3 cellular contexts compared by ENCODE assay signal in the genomic region with DNA sequence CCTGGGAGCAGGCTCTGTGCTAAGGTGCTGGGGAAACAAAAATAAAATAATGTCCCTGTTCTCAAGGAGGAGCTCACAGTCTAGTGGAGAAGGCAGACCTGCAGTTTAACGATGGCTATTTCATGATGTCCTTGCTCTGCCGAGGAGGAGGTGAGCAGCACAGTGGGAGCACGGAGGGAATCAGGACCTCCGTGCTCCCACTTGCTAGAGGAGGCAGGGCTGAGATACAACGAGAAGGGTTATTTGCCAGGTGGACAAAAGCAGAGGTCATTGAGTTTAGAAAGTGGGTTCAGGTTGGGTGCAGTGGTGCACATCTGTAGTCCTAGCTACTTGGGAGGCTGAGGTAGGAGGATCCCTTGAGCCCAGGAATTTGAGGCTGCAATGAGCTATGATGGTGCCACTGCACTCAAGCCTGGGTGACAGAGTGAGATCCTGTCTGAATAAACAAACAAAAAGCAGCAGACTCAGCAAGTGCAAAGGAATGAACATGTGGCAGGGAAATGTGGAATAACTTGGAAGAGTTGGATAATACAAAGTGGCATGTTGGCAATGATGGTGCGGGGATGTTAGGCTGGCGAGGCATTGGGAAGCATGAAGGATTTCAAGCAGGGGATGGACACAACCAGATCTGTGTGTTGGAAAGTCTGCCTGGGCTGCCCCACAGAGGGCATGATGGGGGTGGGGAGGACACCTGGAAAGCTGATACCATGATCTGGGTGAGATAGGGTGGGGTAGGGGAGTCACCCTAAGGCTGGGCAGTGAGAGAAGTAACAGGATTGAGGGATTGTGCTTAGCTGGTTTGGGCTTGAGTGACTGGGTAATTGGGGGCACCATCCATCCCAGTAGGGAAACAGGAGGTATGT.
TF ChIP-seq lines count a peak whose summit lies in the region.

No MANE protein-coding gene starts in this region.

TF ChIP-seq in SK-N-SH, 30 proteins besides CTCF, POLR2A, EP300 and RAD21:
- TF ChIP-seq, protein P1, sequence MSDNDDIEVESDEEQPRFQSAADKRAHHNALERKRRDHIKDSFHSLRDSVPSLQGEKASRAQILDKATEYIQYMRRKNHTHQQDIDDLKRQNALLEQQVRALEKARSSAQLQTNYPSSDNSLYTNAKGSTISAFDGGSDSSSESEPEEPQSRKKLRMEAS (IDR thresholded peaks at IDR 0.05; ENCODE audit: low read depth): no peak
- TF ChIP-seq TCF12 (IDR thresholded peaks at IDR 0.05): peak; percentile 7; the same call in 1 of the 2 replicates
TF ChIP-seq in SK-N-SH: peak in this region for 1.

TF ChIP-seq in SK-N-SH treated with all-trans-retinoic acid at 6 μM for 48 hours, 23 proteins besides CTCF, POLR2A, EP300 and RAD21:
- TF ChIP-seq, protein P2, sequence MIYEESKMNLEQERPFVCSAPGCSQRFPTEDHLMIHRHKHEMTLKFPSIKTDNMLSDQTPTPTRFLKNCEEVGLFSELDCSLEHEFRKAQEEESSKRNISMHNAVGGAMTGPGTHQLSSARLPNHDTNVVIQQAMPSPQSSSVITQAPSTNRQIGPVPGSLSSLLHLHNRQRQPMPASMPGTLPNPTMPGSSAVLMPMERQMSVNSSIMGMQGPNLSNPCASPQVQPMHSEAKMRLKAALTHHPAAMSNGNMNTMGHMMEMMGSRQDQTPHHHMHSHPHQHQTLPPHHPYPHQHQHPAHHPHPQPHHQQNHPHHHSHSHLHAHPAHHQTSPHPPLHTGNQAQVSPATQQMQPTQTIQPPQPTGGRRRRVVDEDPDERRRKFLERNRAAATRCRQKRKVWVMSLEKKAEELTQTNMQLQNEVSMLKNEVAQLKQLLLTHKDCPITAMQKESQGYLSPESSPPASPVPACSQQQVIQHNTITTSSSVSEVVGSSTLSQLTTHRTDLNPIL (CRISPR knock-in tag; IDR thresholded peaks at IDR 0.05; ENCODE audit: low read depth): no peak
- TF ChIP-seq RARB (CRISPR knock-in tag; IDR thresholded peaks at IDR 0.05) (no peak), ZNF8 (CRISPR knock-in tag; IDR thresholded peaks at IDR 0.05) (no peak), PPARA (CRISPR knock-in tag; IDR thresholded peaks at IDR 0.05; ENCODE audit: borderline replicate concordance) (no peak), TOX (CRISPR knock-in tag; IDR thresholded peaks at IDR 0.05; ENCODE audit: borderline replicate concordance) (no peak), ZNF70 (CRISPR knock-in tag; IDR thresholded peaks at IDR 0.05) (no peak), ZNF565 (CRISPR knock-in tag; conservative IDR thresholded peaks at IDR 0.05; ENCODE audit: low read depth) (no peak), ZFP30 (CRISPR knock-in tag; IDR thresholded peaks at IDR 0.05) (no peak), SNAI2 (CRISPR knock-in tag; IDR thresholded peaks at IDR 0.05) (no peak), ZFP3 (CRISPR knock-in tag; IDR thresholded peaks at IDR 0.05) (no peak), ESRRG (CRISPR knock-in tag; IDR thresholded peaks at IDR 0.05) (no peak)
- TF ChIP-seq, protein P3, sequence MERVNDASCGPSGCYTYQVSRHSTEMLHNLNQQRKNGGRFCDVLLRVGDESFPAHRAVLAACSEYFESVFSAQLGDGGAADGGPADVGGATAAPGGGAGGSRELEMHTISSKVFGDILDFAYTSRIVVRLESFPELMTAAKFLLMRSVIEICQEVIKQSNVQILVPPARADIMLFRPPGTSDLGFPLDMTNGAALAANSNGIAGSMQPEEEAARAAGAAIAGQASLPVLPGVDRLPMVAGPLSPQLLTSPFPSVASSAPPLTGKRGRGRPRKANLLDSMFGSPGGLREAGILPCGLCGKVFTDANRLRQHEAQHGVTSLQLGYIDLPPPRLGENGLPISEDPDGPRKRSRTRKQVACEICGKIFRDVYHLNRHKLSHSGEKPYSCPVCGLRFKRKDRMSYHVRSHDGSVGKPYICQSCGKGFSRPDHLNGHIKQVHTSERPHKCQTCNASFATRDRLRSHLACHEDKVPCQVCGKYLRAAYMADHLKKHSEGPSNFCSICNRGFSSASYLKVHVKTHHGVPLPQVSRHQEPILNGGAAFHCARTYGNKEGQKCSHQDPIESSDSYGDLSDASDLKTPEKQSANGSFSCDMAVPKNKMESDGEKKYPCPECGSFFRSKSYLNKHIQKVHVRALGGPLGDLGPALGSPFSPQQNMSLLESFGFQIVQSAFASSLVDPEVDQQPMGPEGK (CRISPR knock-in tag; IDR thresholded peaks at IDR 0.05; ENCODE audit: borderline replicate concordance): no peak
- TF ChIP-seq, protein P4, sequence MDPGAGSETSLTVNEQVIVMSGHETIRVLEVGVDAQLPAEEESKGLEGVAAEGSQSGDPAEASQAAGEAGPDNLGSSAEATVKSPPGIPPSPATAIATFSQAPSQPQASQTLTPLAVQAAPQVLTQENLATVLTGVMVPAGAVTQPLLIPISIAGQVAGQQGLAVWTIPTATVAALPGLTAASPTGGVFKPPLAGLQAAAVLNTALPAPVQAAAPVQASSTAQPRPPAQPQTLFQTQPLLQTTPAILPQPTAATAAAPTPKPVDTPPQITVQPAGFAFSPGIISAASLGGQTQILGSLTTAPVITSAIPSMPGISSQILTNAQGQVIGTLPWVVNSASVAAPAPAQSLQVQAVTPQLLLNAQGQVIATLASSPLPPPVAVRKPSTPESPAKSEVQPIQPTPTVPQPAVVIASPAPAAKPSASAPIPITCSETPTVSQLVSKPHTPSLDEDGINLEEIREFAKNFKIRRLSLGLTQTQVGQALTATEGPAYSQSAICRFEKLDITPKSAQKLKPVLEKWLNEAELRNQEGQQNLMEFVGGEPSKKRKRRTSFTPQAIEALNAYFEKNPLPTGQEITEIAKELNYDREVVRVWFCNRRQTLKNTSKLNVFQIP (CRISPR knock-in tag; IDR thresholded peaks at IDR 0.05; ENCODE audit: borderline replicate concordance, low read depth): no peak
- TF ChIP-seq, protein P5, sequence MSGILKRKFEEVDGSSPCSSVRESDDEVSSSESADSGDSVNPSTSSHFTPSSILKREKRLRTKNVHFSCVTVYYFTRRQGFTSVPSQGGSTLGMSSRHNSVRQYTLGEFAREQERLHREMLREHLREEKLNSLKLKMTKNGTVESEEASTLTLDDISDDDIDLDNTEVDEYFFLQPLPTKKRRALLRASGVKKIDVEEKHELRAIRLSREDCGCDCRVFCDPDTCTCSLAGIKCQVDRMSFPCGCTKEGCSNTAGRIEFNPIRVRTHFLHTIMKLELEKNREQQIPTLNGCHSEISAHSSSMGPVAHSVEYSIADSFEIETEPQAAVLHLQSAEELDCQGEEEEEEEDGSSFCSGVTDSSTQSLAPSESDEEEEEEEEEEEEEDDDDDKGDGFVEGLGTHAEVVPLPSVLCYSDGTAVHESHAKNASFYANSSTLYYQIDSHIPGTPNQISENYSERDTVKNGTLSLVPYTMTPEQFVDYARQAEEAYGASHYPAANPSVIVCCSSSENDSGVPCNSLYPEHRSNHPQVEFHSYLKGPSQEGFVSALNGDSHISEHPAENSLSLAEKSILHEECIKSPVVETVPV (CRISPR knock-in tag; IDR thresholded peaks at IDR 0.05): no peak

TF ChIP-seq in HepG2, 621 proteins besides CTCF, POLR2A, EP300 and RAD21:
- TF ChIP-seq ZNF263 (CRISPR knock-in tag; IDR thresholded peaks at IDR 0.05) (peak; percentile 89), GTF3A (CRISPR knock-in tag; conservative IDR thresholded peaks at IDR 0.05) (no peak)
- TF ChIP-seq, protein P6, sequence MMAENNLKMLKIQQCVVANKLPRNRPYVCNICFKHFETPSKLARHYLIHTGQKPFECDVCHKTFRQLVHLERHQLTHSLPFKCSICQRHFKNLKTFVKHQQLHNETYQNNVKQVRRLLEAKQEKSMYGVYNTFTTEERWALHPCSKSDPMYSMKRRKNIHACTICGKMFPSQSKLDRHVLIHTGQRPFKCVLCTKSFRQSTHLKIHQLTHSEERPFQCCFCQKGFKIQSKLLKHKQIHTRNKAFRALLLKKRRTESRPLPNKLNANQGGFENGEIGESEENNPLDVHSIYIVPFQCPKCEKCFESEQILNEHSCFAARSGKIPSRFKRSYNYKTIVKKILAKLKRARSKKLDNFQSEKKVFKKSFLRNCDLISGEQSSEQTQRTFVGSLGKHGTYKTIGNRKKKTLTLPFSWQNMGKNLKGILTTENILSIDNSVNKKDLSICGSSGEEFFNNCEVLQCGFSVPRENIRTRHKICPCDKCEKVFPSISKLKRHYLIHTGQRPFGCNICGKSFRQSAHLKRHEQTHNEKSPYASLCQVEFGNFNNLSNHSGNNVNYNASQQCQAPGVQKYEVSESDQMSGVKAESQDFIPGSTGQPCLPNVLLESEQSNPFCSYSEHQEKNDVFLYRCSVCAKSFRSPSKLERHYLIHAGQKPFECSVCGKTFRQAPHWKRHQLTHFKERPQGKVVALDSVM (CRISPR knock-in tag; IDR thresholded peaks at IDR 0.05): peak; percentile 77
